Comparison of ENCODE assay signal across 27 cellular contexts in the genomic region with DNA sequence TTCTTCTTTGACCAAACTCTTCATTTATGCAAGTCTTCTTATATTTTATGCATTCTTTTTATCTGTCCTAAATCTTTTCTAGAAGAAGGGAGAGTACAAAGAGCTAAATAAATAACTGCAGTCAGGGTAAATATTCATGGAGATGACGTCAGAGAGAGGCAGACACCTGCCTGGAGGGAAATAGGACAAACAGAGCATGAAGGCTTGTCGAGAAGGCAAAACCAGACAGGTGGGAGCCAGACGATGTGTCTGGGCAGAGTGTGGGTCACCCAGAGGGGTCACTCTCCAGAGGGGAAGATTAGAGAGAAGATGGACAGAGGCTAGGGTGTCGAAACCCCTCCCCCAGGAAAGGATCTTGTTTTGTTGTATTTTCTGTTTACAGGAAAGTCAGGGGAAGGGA.
DNase-seq lines count a peak whose midpoint lies in the region; ATAC-seq and TF ChIP-seq lines count a peak whose summit lies in the region.
"Had no signal": no experiment of that assay in that cellular context is flagged by ENCODE, and none has a peak within 500 bp of the region (broad histone marks: within the 10 kb centered on the region; RNA-seq: fewer than 3 reads in every experiment).

No MANE protein-coding gene starts in this region.

- TF ChIP-seq CTCF in Calu3 (IDR thresholded peaks at IDR 0.05; ENCODE audit: unreplicated experiment) (no peak), H9 (conservative IDR thresholded peaks at IDR 0.05) (no peak), glutamatergic neuron (IDR thresholded peaks at IDR 0.05; ENCODE audit: partially characterized antibody, unreplicated experiment) (no peak)

- H3K36me3 Mint-ChIP-seq in Calu3 (ENCODE audit: insufficient read depth, unreplicated experiment), result peaks cover 4% of the 10 kb centered on the region
- H3K36me3 Mint-ChIP-seq in H9 (ENCODE audit: insufficient read depth in 1 of 3, low read depth in 3 of 3), result peaks cover 0 to 8% (median 2%) of the 10 kb centered on the region in 3 experiments; a peak in 3 of 7 replicates
- peaks cover 5% of the 10 kb centered on the region for H3K36me3 Mint-ChIP-seq in glutamatergic neuron (ENCODE audit: unreplicated experiment)
- H3K36me3 Mint-ChIP-seq: activated naive CD8-positive, alpha-beta T cell; CD4-positive, CD25-positive, alpha-beta regulatory T cell; type B pancreatic cell had no signal

- H4K8ac ChIP-seq in H9 (replicated peaks; ENCODE audit: insufficient read length, low read depth, low read length), result no peak overlapping the region

- peak overlapping the region; percentile 3 for H3K4me3 Mint-ChIP-seq in Calu3 (ENCODE audit: low read depth, unreplicated experiment)
- no peak overlapping the region for H3K4me3 Mint-ChIP-seq in H9
- H3K4me3 Mint-ChIP-seq in glutamatergic neuron (ENCODE audit: unreplicated experiment), result no peak overlapping the region
- H3K4me3 Mint-ChIP-seq: activated B cell treated with CpG ODN at 0.5 μM for 24 hours; activated naive CD8-positive, alpha-beta T cell; activated T-helper 1 cell treated with anti-CD3 and anti-CD28 coated beads, Interleukin-12 subunit alpha, Interleukin-12 subunit beta, Interleukin-2, Interleukin-4 antibody, amounts not matched to agents 30 ng/mL and 10 ng/mL and 1 ng/mL, durations not matched to agents 14 hours and 24 hours and 36 hours; CD4-positive, CD25-positive, alpha-beta regulatory T cell; naive thymus-derived CD8-positive, alpha-beta T cell; type B pancreatic cell had no signal

- CTCF ChIA-PET in Calu3 (lab: Charles Lee), result interaction anchor here (0.6 kb wide), 1 partner anchor 41 kb away, joined by 3 read pairs; no protein-coding TSS in a partner anchor

- no peak overlapping the region for H3K18ac ChIP-seq in H9 (ENCODE audit: insufficient read length, low read depth, low read length)

- no peaks in the 10 kb centered on the region for H3K79me1 ChIP-seq in H9 (ENCODE audit: insufficient read depth, low read depth, low read length, poor library complexity, severe bottlenecking)

- no peak overlapping the region for H2BK15ac ChIP-seq in H9 (ENCODE audit: low read depth, low read length)

- peaks cover 5% of the 10 kb centered on the region; the same call in 1 of the 2 replicates for H3K4me1 ChIP-seq in H9 (ENCODE audit: insufficient read depth, low read length)
- H3K4me1 ChIP-seq: gastroesophageal sphincter, pancreas had no signal

- H3K9ac ChIP-seq in H9 (ENCODE audit: extremely low read depth, insufficient read length, low read length), result no peak overlapping the region

- DNase-seq in Calu3, result no peak
- peak; percentile 13 for DNase-seq in H9
- DNase-seq in NCI-H526 treated with DMSO at 0.1 percent for 48 hours (lab: John Stamatoyannopoulos, UW), result peak; percentile 47
- no peak for DNase-seq in glutamatergic neuron
- no peak for DNase-seq in NCI-H2171 treated with DMSO at 0.1 percent for 48 hours (lab: John Stamatoyannopoulos, UW)
- no peak for DNase-seq in SW 1271 (lab: John Stamatoyannopoulos, UW)
- no peak for DNase-seq in stimulated activated CD4-positive, alpha-beta T cell treated with anti-CD3 and anti-CD28 coated beads, Interleukin-15, amount 100 ng/mL, for 24 hours
- DNase-seq: activated B cell treated with CpG ODN at 0.5 μM for 24 hours; activated CD4-positive, alpha-beta T cell treated with anti-CD3 and anti-CD28 coated beads, Interleukin-2, amount 50 U/mL, for 4 hours; aorta; caudate nucleus; CD4-positive, CD25-positive, alpha-beta regulatory T cell; H7; hypothalamus; left ventricle myocardium superior; midbrain; naive thymus-derived CD8-positive, alpha-beta T cell; NCI-H1105; NCI-H2081 treated with DMSO at 0.1 percent for 48 hours; NCI-H524 treated with DMSO at 0.1 percent for 48 hours; pancreas had no signal

- peaks cover 82% of the 10 kb centered on the region for H3K27me3 Mint-ChIP-seq in Calu3 (ENCODE audit: unreplicated experiment)
- H3K27me3 Mint-ChIP-seq in H9 (ENCODE audit: low read depth), result peaks cover 7% of the 10 kb centered on the region
- H3K27me3 Mint-ChIP-seq in glutamatergic neuron (ENCODE audit: unreplicated experiment), result peaks cover 6% of the 10 kb centered on the region

- no peak overlapping the region for H3K27ac ChIP-seq in H9 (ENCODE audit: insufficient read length, low read depth, low read length)
- H3K27ac ChIP-seq: gastroesophageal sphincter, pancreas, RWPE1 had no signal

- no peak overlapping the region for H3T11ph ChIP-seq in H9 (ENCODE audit: low read length)

- no peaks in the 10 kb centered on the region for H4K20me1 ChIP-seq in H9 (ENCODE audit: control insufficient read depth, insufficient read depth, insufficient read length)

- no peak overlapping the region for H2BK20ac ChIP-seq in H9 (ENCODE audit: low read depth, low read length, poor library complexity, severe bottlenecking)

- H4K91ac ChIP-seq in H9 (ENCODE audit: insufficient read length, low read depth, low read length), result no peak overlapping the region

- no peak overlapping the region for H4K5ac ChIP-seq in H9 (ENCODE audit: insufficient read length, low read depth, low read length)

- H3K27ac Mint-ChIP-seq in Calu3 (ENCODE audit: unreplicated experiment), result no peak overlapping the region
- no peak overlapping the region for H3K27ac Mint-ChIP-seq in H9
- peak overlapping the region; percentile 81 for H3K27ac Mint-ChIP-seq in glutamatergic neuron (ENCODE audit: unreplicated experiment)
- H3K27ac Mint-ChIP-seq: activated B cell treated with CpG ODN at 0.5 μM for 24 hours; activated naive CD8-positive, alpha-beta T cell; activated T-helper 1 cell treated with anti-CD3 and anti-CD28 coated beads, Interleukin-12 subunit alpha, Interleukin-12 subunit beta, Interleukin-2, Interleukin-4 antibody, amounts not matched to agents 30 ng/mL and 10 ng/mL and 1 ng/mL, durations not matched to agents 14 hours and 24 hours and 36 hours; CD4-positive, CD25-positive, alpha-beta regulatory T cell; naive thymus-derived CD8-positive, alpha-beta T cell; type B pancreatic cell had no signal

- H3K4ac ChIP-seq in H9 (ENCODE audit: low read depth, low read length), result no peak overlapping the region

- H3K9me3 Mint-ChIP-seq in Calu3 (ENCODE audit: low read depth, unreplicated experiment) (no peaks in the 10 kb centered on the region), H9 (peaks cover 8 to 11% of the 10 kb centered on the region in 2 experiments), glutamatergic neuron (ENCODE audit: unreplicated experiment) (peaks cover 8% of the 10 kb centered on the region)
- H3K9me3 Mint-ChIP-seq: activated T-helper 1 cell treated with anti-CD3 and anti-CD28 coated beads, Interleukin-12 subunit alpha, Interleukin-12 subunit beta, Interleukin-2, Interleukin-4 antibody, amounts not matched to agents 30 ng/mL and 10 ng/mL and 1 ng/mL, durations not matched to agents 14 hours and 24 hours and 36 hours; CD4-positive, CD25-positive, alpha-beta regulatory T cell had no signal

- no peaks in the 10 kb centered on the region for H3K27me3 ChIP-seq in H9 (ENCODE audit: insufficient read depth, low read length)
- H3K27me3 ChIP-seq: pancreas had no signal

- H2AFZ ChIP-seq in H9 (ENCODE audit: low read length), result no peak overlapping the region

- no peak overlapping the region for H2AK5ac ChIP-seq in H9 (ENCODE audit: insufficient read length, low read length)

- no CpG with 5 or more reads among the region's 4 CpGs for WGBS in H9 (ENCODE audit: extremely low coverage, insufficient read length, low lambda C conversion rate)

- no peaks in the 10 kb centered on the region for H3K79me2 ChIP-seq in H9 (ENCODE audit: insufficient read depth, low read length)

- no peak overlapping the region for H3K4me2 ChIP-seq in H9 (ENCODE audit: insufficient read depth, insufficient read length, low read length)

- no peak overlapping the region for H3K14ac ChIP-seq in H9 (ENCODE audit: insufficient read depth, low read length)

- H2BK12ac ChIP-seq in H9 (ENCODE audit: insufficient read length, low read depth, low read length), result no peak overlapping the region

- peaks cover 19% of the 10 kb centered on the region for H3K4me1 Mint-ChIP-seq in Calu3 (ENCODE audit: low read depth, unreplicated experiment)
- H3K4me1 Mint-ChIP-seq in H9, result peaks cover 9 to 20% of the 10 kb centered on the region in 2 experiments
- peaks cover 26% of the 10 kb centered on the region for H3K4me1 Mint-ChIP-seq in glutamatergic neuron (ENCODE audit: low read depth, unreplicated experiment)
- H3K4me1 Mint-ChIP-seq: activated B cell treated with CpG ODN at 0.5 μM for 24 hours; CD4-positive, CD25-positive, alpha-beta regulatory T cell had no signal

- H2BK5ac ChIP-seq in H9 (ENCODE audit: insufficient read length, low read length), result no peak overlapping the region

- H3K23me2 ChIP-seq in H9 (ENCODE audit: insufficient read length, low read depth, low read length, poor library complexity, severe bottlenecking), result no peaks in the 10 kb centered on the region

- BruUV-seq in Calu3 (replicated peaks; lab: Mats Ljungman, UMichigan), result no TSS peak

- H3K9me3 ChIP-seq in H9 (ENCODE audit: control insufficient read depth, low read depth, low read length), result no peaks in the 10 kb centered on the region
- H3K9me3 ChIP-seq: pancreas had no signal

- H3K23ac ChIP-seq in H9 (ENCODE audit: insufficient read length, low read depth, low read length), result no peak overlapping the region

- H3K56ac ChIP-seq in H9 (ENCODE audit: insufficient read length, low read depth, low read length), result no peak overlapping the region

- intact Hi-C loops in Calu3 (cut with micrococcal nuclease; ENCODE audit: unreplicated experiment), result no loop called here

- ATAC-seq in HG02798 (IDR thresholded peaks at IDR 0.05; ENCODE audit: poor library complexity, unreplicated experiment), result no peak
- ATAC-seq: gastroesophageal sphincter; left ventricle myocardium superior; naive thymus-derived CD8-positive, alpha-beta T cell; pancreas had no signal

- no peak overlapping the region for H2BK120ac ChIP-seq in H9 (ENCODE audit: low read depth, low read length, poor library complexity, severe bottlenecking)

Comparison
In these comparisons a context has a peak if more than half of its experiments do, and no peak if none do; other contexts are left out.
1. DNase-seq: peak in H9 (single experiment) and NCI-H526 treated with DMSO at 0.1 percent for 48 hours (single experiment); none in Calu3 (single experiment), glutamatergic neuron (single experiment), NCI-H2171 treated with DMSO at 0.1 percent for 48 hours (single experiment), SW 1271 (0 of 2) and stimulated activated CD4-positive, alpha-beta T cell treated with anti-CD3 and anti-CD28 coated beads, Interleukin-15, amount 100 ng/mL, for 24 hours (single experiment).